Comparison of ENCODE assay signal across 9 cellular contexts in the genomic region with DNA sequence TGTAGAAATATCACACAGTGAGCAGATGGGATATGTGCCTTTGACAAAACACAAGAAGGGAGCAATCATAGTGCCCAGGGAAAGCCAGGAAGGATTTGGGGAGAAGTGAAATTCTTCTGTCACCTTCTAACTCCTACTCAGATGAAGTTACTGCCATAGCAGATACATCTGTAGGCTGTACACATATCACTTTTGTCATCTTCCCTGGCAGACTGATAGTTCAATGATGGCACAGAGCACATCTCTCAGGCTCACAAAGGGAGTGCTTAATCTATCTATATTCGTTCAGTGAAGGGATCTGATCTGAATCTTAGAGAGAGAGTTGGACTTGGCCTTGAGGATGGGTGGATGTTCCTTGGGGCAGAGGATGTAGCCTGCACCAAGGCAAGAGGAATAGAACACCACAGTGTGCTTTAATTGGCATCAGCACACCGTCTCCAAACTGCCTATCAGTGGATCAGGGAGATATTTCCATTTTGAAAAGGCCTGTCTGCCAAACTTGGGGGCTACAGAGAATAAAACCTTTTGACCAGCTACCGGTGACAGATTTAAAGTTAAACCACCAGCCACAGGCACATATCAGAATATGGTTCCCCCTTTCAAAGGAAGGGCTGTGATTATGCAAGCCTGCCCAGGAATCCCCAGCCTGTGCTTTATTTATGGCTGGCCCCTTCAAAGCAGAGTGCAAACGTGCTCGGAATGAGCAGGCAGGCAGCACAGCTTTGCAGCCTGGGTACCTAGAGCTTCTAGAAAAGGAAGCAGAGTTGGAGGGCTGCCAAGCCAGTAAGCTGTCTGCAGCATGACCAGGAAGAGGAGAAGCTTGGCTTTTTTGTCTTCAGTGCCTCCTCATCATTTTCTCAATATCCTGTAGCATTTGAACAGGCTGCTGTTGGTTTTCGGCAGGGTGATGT.
DNase-seq lines count a peak whose midpoint lies in the region; ATAC-seq and TF ChIP-seq lines count a peak whose summit lies in the region.
"Had no signal": no experiment of that assay in that cellular context is flagged by ENCODE, and none has a peak within 500 bp of the region (broad histone marks: within the 10 kb centered on the region; RNA-seq: fewer than 3 reads in every experiment).

No MANE protein-coding gene starts in this region.

- H3K27ac Mint-ChIP-seq in activated CD4-positive, alpha-beta memory T cell treated with anti-CD3 and anti-CD28 coated beads for 36 hours, result peak overlapping the region; percentile 5

- H3K4me1 Mint-ChIP-seq in activated CD4-positive, alpha-beta memory T cell treated with anti-CD3 and anti-CD28 coated beads for 36 hours (ENCODE audit: low read depth), result peaks cover 41% of the 10 kb centered on the region

- H3K27me3 ChIP-seq in GM23248 (replicated peaks; ENCODE audit: insufficient read depth) (no peaks in the 10 kb centered on the region), prostate gland (replicated peaks; ENCODE audit: insufficient read depth) (no peaks in the 10 kb centered on the region), uterus (no peaks in the 10 kb centered on the region)

- no peak overlapping the region for H3K9ac ChIP-seq in GM23248

- H3K79me2 ChIP-seq in GM23248 (ENCODE audit: insufficient read depth), result no peaks in the 10 kb centered on the region

- H3K36me3 ChIP-seq in GM23248 (ENCODE audit: low read depth), result no peaks in the 10 kb centered on the region
- no peaks in the 10 kb centered on the region for H3K36me3 ChIP-seq in prostate gland
- H3K36me3 ChIP-seq in uterus, result no peaks in the 10 kb centered on the region

- no peak for TF ChIP-seq CTCF in prostate gland (IDR thresholded peaks at IDR 0.05)
- no peak for TF ChIP-seq CTCF in uterus (IDR thresholded peaks at IDR 0.05)

- no peak overlapping the region for H2AFZ ChIP-seq in GM23248

- H3K27ac ChIP-seq in GM23248 (no peak overlapping the region), epithelial cell of prostate (peak overlapping the region; percentile 53), prostate gland (no peak overlapping the region), uterus (no peak overlapping the region)

- H3K9me3 ChIP-seq in GM23248 (ENCODE audit: low read depth) (no peaks in the 10 kb centered on the region), prostate gland (no peaks in the 10 kb centered on the region), uterus (no peaks in the 10 kb centered on the region)

- POLR2A ChIA-PET in activated CD4-positive, alpha-beta memory T cell treated with anti-CD3 and anti-CD28 coated beads for 36 hours (lab: Charles Lee), result no interaction called here

- H3K4me2 ChIP-seq in GM23248 (ENCODE audit: unreplicated experiment), result no peak overlapping the region

- H4K20me1 ChIP-seq in GM23248 (ENCODE audit: insufficient read depth), result no peaks in the 10 kb centered on the region

- H3K4me3 ChIP-seq in GM23248, result no peak overlapping the region
- H3K4me3 ChIP-seq in prostate gland, result no peak overlapping the region
- no peak overlapping the region for H3K4me3 ChIP-seq in uterus

- DNase-seq in EL, result peak; percentile 55
- peak; percentile 59 for DNase-seq in GM23248
- DNase-seq in NCI-H2081 (lab: John Stamatoyannopoulos, UW), result peak; percentile 20 to 66
- DNase-seq in activated CD4-positive, alpha-beta memory T cell treated with anti-CD3 and anti-CD28 coated beads for 36 hours, result peak; percentile 86
- peak; percentile 33 for DNase-seq in epithelial cell of prostate (ENCODE audit: low read depth, low spot score)
- peak; percentile 47 for DNase-seq in prostate gland (ENCODE audit: low spot score)
- DNase-seq in uterus, result peak; percentile 27 to 52

- peaks cover 8% of the 10 kb centered on the region for H3K36me3 Mint-ChIP-seq in activated CD4-positive, alpha-beta memory T cell treated with anti-CD3 and anti-CD28 coated beads for 36 hours

- no peaks in the 10 kb centered on the region for H3K27me3 Mint-ChIP-seq in activated CD4-positive, alpha-beta memory T cell treated with anti-CD3 and anti-CD28 coated beads for 36 hours
- H3K27me3 Mint-ChIP-seq: IgD-negative memory B cell had no signal

- CTCF ChIA-PET in activated CD4-positive, alpha-beta memory T cell treated with anti-CD3 and anti-CD28 coated beads for 36 hours (lab: Charles Lee), result interaction anchor here (1.0 to 1.7 kb wide), 2 partner anchors 10 to 460 kb away, joined by 4 to 5 read pairs; no protein-coding TSS in a partner anchor

- peaks cover 11% of the 10 kb centered on the region for H3K9me3 Mint-ChIP-seq in activated CD4-positive, alpha-beta memory T cell treated with anti-CD3 and anti-CD28 coated beads for 36 hours

- no peaks in the 10 kb centered on the region for H3F3A ChIP-seq in GM23248 (ENCODE audit: insufficient read depth)

- intact Hi-C loops in activated CD4-positive, alpha-beta memory T cell treated with anti-CD3 and anti-CD28 coated beads for 36 hours (cut with micrococcal nuclease), result loop anchor here (2.0 to 5.0 kb wide), 5 partner anchors 30 to 216 kb away; no protein-coding TSS in a partner anchor
- intact Hi-C loops in prostate gland (cut with DNase I) (no loop called here), uterus (cut with DNase I; ENCODE audit: low total_unique reads) (no loop called here)

- WGBS in GM23248 (ENCODE audit: low coverage in 1 of 2, low lambda C conversion rate in 2 of 2, missing lambda C conversion rate in 2 of 2), 2 experiments, result 67 to 72% methylated on average over 6 of the region's 6 CpGs
- 41% methylated on average over 6 of the region's 6 CpGs for WGBS in prostate gland

- in situ Hi-C loops in GM23248 (cut with MboI), result no loop called here

- no peaks in the 10 kb centered on the region for H3K9me2 ChIP-seq in GM23248 (ENCODE audit: insufficient read depth)

- no peak for ATAC-seq in HG02798 (IDR thresholded peaks at IDR 0.05; ENCODE audit: poor library complexity, unreplicated experiment)

- H3K4me1 ChIP-seq in GM23248 (ENCODE audit: insufficient read depth) (peaks cover 12% of the 10 kb centered on the region), prostate gland (replicated peaks) (no peaks in the 10 kb centered on the region), uterus (no peaks in the 10 kb centered on the region)

- H3K4me3 Mint-ChIP-seq in activated CD4-positive, alpha-beta memory T cell treated with anti-CD3 and anti-CD28 coated beads for 36 hours, result no peak overlapping the region

- no peak for TF ChIP-seq POLR2A in prostate gland (IDR thresholded peaks at IDR 0.05)
- TF ChIP-seq POLR2A in uterus (IDR thresholded peaks at IDR 0.05), result no peak

Comparison
In these comparisons a context has a peak if more than half of its experiments do, and no peak if none do; other contexts are left out.
1. DNase-seq: peak in every context shown above with its lines; median percentile 86 in activated CD4-positive, alpha-beta memory T cell treated with anti-CD3 and anti-CD28 coated beads for 36 hours; 59 in GM23248; 55 in EL; 47 in prostate gland; 43 in NCI-H2081; 40 in uterus; 33 in epithelial cell of prostate.